ENCODE assay signal across 7 cellular contexts in the genomic region with DNA sequence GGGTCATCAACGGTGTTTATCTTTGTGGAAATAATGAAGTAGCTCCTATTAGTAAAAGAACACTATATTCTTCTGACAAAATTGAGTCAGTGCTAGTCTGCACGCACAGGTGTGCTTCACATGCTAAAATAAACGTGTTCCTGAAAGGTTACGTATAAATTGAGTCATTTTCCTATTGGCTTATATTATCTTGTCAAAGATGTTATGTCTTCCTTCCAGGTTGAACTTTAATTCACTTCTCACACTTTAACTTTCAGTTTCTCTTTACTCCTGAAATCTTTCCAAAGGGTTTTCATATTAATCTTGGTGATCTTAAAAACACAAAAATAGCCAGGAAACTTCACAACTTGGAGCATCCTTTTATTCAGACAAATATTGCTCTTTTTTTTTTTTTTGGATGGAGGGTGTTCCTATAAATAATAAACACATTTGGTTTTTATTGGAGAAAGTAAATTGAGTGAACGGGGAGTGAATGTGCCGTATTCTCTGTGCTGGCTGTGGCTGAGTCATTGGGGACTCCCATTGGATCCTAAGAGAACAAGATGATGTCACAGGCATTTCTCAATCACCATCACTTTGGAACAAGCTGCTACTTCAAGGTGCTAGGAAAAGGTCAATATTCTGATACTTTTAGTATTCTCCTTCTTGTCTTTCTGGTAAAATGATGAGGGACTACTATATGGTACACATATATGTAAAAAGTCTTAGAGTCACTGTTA.
A peak's percentile ranks its signal among the peaks of the same experiment; 100 is the strongest.
DNase-seq lines count a peak whose midpoint lies in the region; ATAC-seq and TF ChIP-seq lines count a peak whose summit lies in the region.

No MANE protein-coding gene starts in this region.

- H3K9me3 ChIP-seq in MM.1S (replicated peaks; ENCODE audit: insufficient read depth, low read length) (no peaks in the 10 kb centered on the region), mammary epithelial cell (replicated peaks; ENCODE audit: insufficient read depth, low read length) (no peaks in the 10 kb centered on the region)

- dilution Hi-C loops in mammary epithelial cell (cut with HindIII; ENCODE audit: low sequenced_read_pairs) = no loop called here

- H4K20me1 ChIP-seq in MM.1S (ENCODE audit: insufficient read depth, low read length) = no peaks in the 10 kb centered on the region
- H4K20me1 ChIP-seq in mammary epithelial cell (ENCODE audit: insufficient read depth, low read length) = no peaks in the 10 kb centered on the region

- no peak for DNase-seq in MM.1S
- peak; percentile 83 for DNase-seq in mammary epithelial cell
- DNase-seq in left colon = peak in 1 of 2 donors; percentile 36

- no peak overlapping the region for H3K4me3 ChIP-seq in MM.1S (ENCODE audit: low read length)
- H3K4me3 ChIP-seq in mammary epithelial cell (replicated peaks in 1 of 3; ENCODE audit: insufficient read depth in 1 of 3, low read depth in 2 of 3, low read length in 3 of 3) = peak overlapping the region in 1 of 3 experiments; percentile 23
- H3K4me3 ChIP-seq in urinary bladder (ENCODE audit: low read depth, low read length) = peak overlapping the region; percentile 9

- no peaks in the 10 kb centered on the region for H3K9me2 ChIP-seq in MM.1S (replicated peaks; ENCODE audit: insufficient read depth, low read length)

- 80% methylated on average over 6 of the region's 6 CpGs for WGBS in mammary epithelial cell (ENCODE audit: low coverage, missing lambda C conversion rate)
- 49% methylated on average over 6 of the region's 6 CpGs for WGBS in urinary bladder

- H3K9ac ChIP-seq in MM.1S (ENCODE audit: low read length) = no peak overlapping the region
- H3K9ac ChIP-seq in mammary epithelial cell (ENCODE audit: insufficient read depth, low read length) = no peak overlapping the region

- CTCF ChIA-PET in mammary epithelial cell (lab: Charles Lee; ENCODE audit: low non-redundant PET) = no interaction called here

- peak; percentile 42 for ATAC-seq in left colon
- no peak for ATAC-seq in HG03442 (IDR thresholded peaks at IDR 0.05; ENCODE audit: unreplicated experiment)
- ATAC-seq in HG02870 (IDR thresholded peaks at IDR 0.05; ENCODE audit: unreplicated experiment) = no peak
- ATAC-seq in HG03025 (IDR thresholded peaks at IDR 0.05; ENCODE audit: low FRiP score, unreplicated experiment) = no peak

- intact Hi-C loops in mammary epithelial cell (cut with micrococcal nuclease) = loop anchor here (10.0 kb wide), 1 partner anchor 149 kb away; the partner anchor contains the start of gene SPATS2L
- intact Hi-C loops in left colon (cut with DNase I, micrococcal nuclease) = no loop called here

- H3K79me2 ChIP-seq in MM.1S (ENCODE audit: low read length) = no peaks in the 10 kb centered on the region
- no peaks in the 10 kb centered on the region for H3K79me2 ChIP-seq in mammary epithelial cell (ENCODE audit: insufficient read depth, low read length)

- H3K4me1 ChIP-seq in MM.1S (ENCODE audit: low read length) (no peaks in the 10 kb centered on the region), mammary epithelial cell (ENCODE audit: insufficient read depth, low read length) (no peaks in the 10 kb centered on the region), urinary bladder (ENCODE audit: insufficient read depth) (no peaks in the 10 kb centered on the region)

- H2AFZ ChIP-seq in MM.1S (ENCODE audit: low read length) (0 out of 2 replicates have a peak overlapping the region, but pooled peaks have one; percentile 13), mammary epithelial cell (ENCODE audit: low read depth, low read length) (no peak overlapping the region)

- no peak overlapping the region for H3K4me2 ChIP-seq in MM.1S (ENCODE audit: low read depth, low read length)
- peak overlapping the region; percentile 20 for H3K4me2 ChIP-seq in mammary epithelial cell (ENCODE audit: insufficient read depth, low read depth, low read length)

- no peaks in the 10 kb centered on the region for H3K36me3 ChIP-seq in MM.1S (replicated peaks; ENCODE audit: insufficient read depth, low read length)
- no peaks in the 10 kb centered on the region for H3K36me3 ChIP-seq in mammary epithelial cell (ENCODE audit: insufficient read depth, low read length)
- H3K36me3 ChIP-seq in urinary bladder (ENCODE audit: insufficient read depth) = no peaks in the 10 kb centered on the region

- no peaks in the 10 kb centered on the region for H3F3A ChIP-seq in MM.1S (ENCODE audit: insufficient read depth, low read length)

- no peak for TF ChIP-seq CTCF in MM.1S (IDR thresholded peaks at IDR 0.05; ENCODE audit: low read length)
- TF ChIP-seq CTCF in mammary epithelial cell (conservative IDR thresholded peaks at IDR 0.05 in 1 of 2, IDR thresholded peaks at IDR 0.05 in 1 of 2; ENCODE audit: extremely low read depth in 1 of 2, insufficient read depth in 1 of 2, low read depth in 1 of 2, low read length in 2 of 2) = no peak

- BruUV-seq in mammary epithelial cell (replicated peaks; lab: Mats Ljungman, UMichigan) = no TSS peak

- in situ Hi-C loops in mammary epithelial cell (cut with MboI; ENCODE audit: low sequenced_read_pairs in 2 of 2) = no loop called here

- H3K27ac ChIP-seq in MM.1S (ENCODE audit: low read length) = no peak overlapping the region
- no peak overlapping the region for H3K27ac ChIP-seq in mammary epithelial cell (ENCODE audit: insufficient read depth, low read depth, low read length)
- H3K27ac ChIP-seq in urinary bladder (ENCODE audit: low read depth) = no peak overlapping the region

- H3K27me3 ChIP-seq in MM.1S (replicated peaks; ENCODE audit: insufficient read depth, low read length) (no peaks in the 10 kb centered on the region), mammary epithelial cell (ENCODE audit: insufficient read depth, low read length) (no peaks in the 10 kb centered on the region)
